Comparison of ENCODE assay signal across 17 cellular contexts in genomic region chr20:2759603-2760360, GRCh38. TPM values are rescaled to one million over a fixed set of nuclear protein-coding genes. Genes with fewer than 3 reads are reported as not detected.
"Had no signal": no experiment of that assay in that cellular context is flagged by ENCODE, and none has a peak within 500 bp of the region (broad histone marks: within the 10 kb centered on the region; RNA-seq: fewer than 3 reads in every experiment).

No MANE protein-coding gene starts in this region.

- H3K9me3 Mint-ChIP-seq: activated naive CD4-positive, alpha-beta T cell treated with anti-CD3 and anti-CD28 coated beads, Interleukin-2, amount 50 U/mL, for 72 hours; activated T-cell treated with anti-CD3 and anti-CD28 coated beads, Interleukin-2, amount 50 U/mL, for 4 hours; naive thymus-derived CD8-positive, alpha-beta T cell; stimulated activated naive CD8-positive, alpha-beta T cell treated with anti-CD3 and anti-CD28 coated beads, Interleukin-15, amount 100 ng/mL, for 72 hours had no signal

- H3K27ac ChIP-seq: colonic mucosa, esophagus squamous epithelium, right atrium auricular region, upper lobe of left lung had no signal

- DNase-seq: activated CD4-positive, alpha-beta T cell treated with anti-CD3 and anti-CD28 coated beads for 1 hour; activated CD4-positive, alpha-beta T cell treated with anti-CD3 and anti-CD28 coated beads, Interleukin-2, amount 50 U/mL, for 4 hours; activated effector memory CD4-positive, alpha-beta T cell treated with Interleukin-2 at 50 U/mL for 16 hours; activated T-cell treated with anti-CD3 and anti-CD28 coated beads, Interleukin-2, amount 50 U/mL, for 4 hours; colonic mucosa; esophagus squamous epithelium; hypothalamus; mesenchymal stem cell; naive thymus-derived CD8-positive, alpha-beta T cell; nucleus accumbens; small intestine; stimulated activated naive CD8-positive, alpha-beta T cell treated with anti-CD3 and anti-CD28 coated beads, Interleukin-15, amount 100 ng/mL, for 72 hours; T-helper 9 cell had no signal

- H3K27ac Mint-ChIP-seq: activated naive CD4-positive, alpha-beta T cell treated with anti-CD3 and anti-CD28 coated beads, Interleukin-2, amount 50 U/mL, for 72 hours; naive thymus-derived CD8-positive, alpha-beta T cell; stimulated activated naive CD8-positive, alpha-beta T cell treated with anti-CD3 and anti-CD28 coated beads, Interleukin-15, amount 100 ng/mL, for 72 hours had no signal

- H3K36me3 ChIP-seq: colonic mucosa, esophagus squamous epithelium, right atrium auricular region, upper lobe of left lung had no signal

- H3K4me3 Mint-ChIP-seq: activated T-cell treated with anti-CD3 and anti-CD28 coated beads, Interleukin-2, amount 50 U/mL, for 4 hours; naive thymus-derived CD8-positive, alpha-beta T cell; stimulated activated naive CD8-positive, alpha-beta T cell treated with anti-CD3 and anti-CD28 coated beads, Interleukin-15, amount 100 ng/mL, for 72 hours had no signal

- H3K36me3 Mint-ChIP-seq: activated naive CD4-positive, alpha-beta T cell treated with anti-CD3 and anti-CD28 coated beads, Interleukin-2, amount 50 U/mL, for 72 hours; naive thymus-derived CD8-positive, alpha-beta T cell had no signal

- H3K4me1 ChIP-seq: colonic mucosa, esophagus squamous epithelium, right atrium auricular region, upper lobe of left lung had no signal

- ATAC-seq: activated naive CD4-positive, alpha-beta T cell treated with anti-CD3 and anti-CD28 coated beads, Interleukin-2, amount 50 U/mL, for 72 hours; activated T-cell treated with anti-CD3 and anti-CD28 coated beads, Interleukin-2, amount 50 U/mL, for 4 hours; naive thymus-derived CD8-positive, alpha-beta T cell; stimulated activated naive CD8-positive, alpha-beta T cell treated with anti-CD3 and anti-CD28 coated beads, Interleukin-15, amount 100 ng/mL, for 72 hours had no signal

- H3K9me3 ChIP-seq: colonic mucosa, esophagus squamous epithelium, right atrium auricular region, upper lobe of left lung had no signal

- H3K4me3 ChIP-seq: colonic mucosa, esophagus squamous epithelium, right atrium auricular region, upper lobe of left lung had no signal

- H3K27me3 ChIP-seq: colonic mucosa, right atrium auricular region, upper lobe of left lung had no signal

RNA-seq across cellular contexts. Expression of gene C20orf141, which starts 55.0 kb away (rescaled TPM):
- polyA plus RNA-seq: liver; naive thymus-derived CD8-positive, alpha-beta T cell; small intestine had no signal

RNA-seq across cellular contexts. Expression of gene TMEM239, which starts 56.4 kb away (rescaled TPM):
- polyA plus RNA-seq: liver; naive thymus-derived CD8-positive, alpha-beta T cell; small intestine had no signal
